Comparison of ENCODE assay signal across 15 cellular contexts in genomic region chr13:110634558-110634957, GRCh38. TPM values are rescaled to one million over a fixed set of nuclear protein-coding genes. Genes with fewer than 3 reads are reported as not detected.
DNase-seq lines count a peak whose midpoint lies in the region; TF ChIP-seq lines count a peak whose summit lies in the region.
"Had no signal": no experiment of that assay in that cellular context is flagged by ENCODE, and none has a peak within 500 bp of the region (broad histone marks: within the 10 kb centered on the region; RNA-seq: fewer than 3 reads in every experiment).

No MANE protein-coding gene starts in this region.

- peaks cover 11% of the 10 kb centered on the region for H3K9me3 Mint-ChIP-seq in endodermal cell
- H3K9me3 Mint-ChIP-seq: activated T-helper 2 cell treated with anti-CD3 and anti-CD28 coated beads, Interferon-gamma antibody, Interleukin-2, Interleukin-4, amounts not matched to agents 10 μg/mL and 5 μg/mL and 100 μg/mL, durations not matched to agents 14 hours and 24 hours and 36 hours; brain; CD8-positive, alpha-beta memory T cell had no signal

- H3K9ac ChIP-seq in endodermal cell (ENCODE audit: extremely low read depth, low read length, poor library complexity, severe bottlenecking): no peak overlapping the region

- DNase-seq in H7 (peak; percentile 46), RKO (ENCODE audit: low spot score) (peak; percentile 54), endodermal cell (peak; percentile 45), posterior vena cava (ENCODE audit: low spot score) (peak; percentile 49), H4 (ENCODE audit: low spot score) (no peak), COLO829 (ENCODE audit: low spot score) (no peak), retina (no peak)
- DNase-seq: activated CD4-positive, alpha-beta T cell treated with anti-CD3 and anti-CD28 coated beads for 48 hours; CD8-positive, alpha-beta memory T cell; NCI-H1092; T-helper 1 cell had no signal

- no peak overlapping the region for H3K27ac Mint-ChIP-seq in endodermal cell
- H3K27ac Mint-ChIP-seq: activated T-helper 2 cell treated with anti-CD3 and anti-CD28 coated beads, Interferon-gamma antibody, Interleukin-2, Interleukin-4, amounts not matched to agents 10 μg/mL and 5 μg/mL and 100 μg/mL, durations not matched to agents 14 hours and 24 hours and 36 hours had no signal

- H3K27me3 ChIP-seq in H7 (ENCODE audit: control insufficient read depth, insufficient read depth, low read length): no peaks in the 10 kb centered on the region
- H3K27me3 ChIP-seq in endodermal cell (ENCODE audit: control insufficient read depth, insufficient read depth, low read length, poor library complexity, severe bottlenecking): no peaks in the 10 kb centered on the region

- H3K27ac ChIP-seq in endodermal cell (ENCODE audit: low read depth, low read length): no peak overlapping the region
- H3K27ac ChIP-seq: skin epidermis had no signal

- H3K4me1 ChIP-seq in endodermal cell (ENCODE audit: control insufficient read depth, insufficient read depth, low read length): peaks cover 9% of the 10 kb centered on the region
- H3K4me1 ChIP-seq: HAP-1 had no signal

- peaks cover 6% of the 10 kb centered on the region for H3K9me3 ChIP-seq in endodermal cell (ENCODE audit: control insufficient read depth, low read length)
- H3K9me3 ChIP-seq: HAP-1 had no signal

- H3K36me3 ChIP-seq in H7 (replicated peaks; ENCODE audit: control insufficient read depth, insufficient read depth, low read length) (peaks cover 20% of the 10 kb centered on the region), endodermal cell (ENCODE audit: control insufficient read depth, insufficient read depth, low read length) (peaks cover 72% of the 10 kb centered on the region)

- intact Hi-C loops in posterior vena cava (cut with DNase I): loop anchor here in 1 of 2 donors (10.0 kb wide), 1 partner anchor 160 kb away; no protein-coding TSS in a partner anchor

- H3K4me3 ChIP-seq in H7 (ENCODE audit: insufficient read depth, low read depth, low read length): no peak overlapping the region
- H3K4me3 ChIP-seq in endodermal cell (ENCODE audit: low read length): no peak overlapping the region
- H3K4me3 ChIP-seq: HAP-1, skin epidermis had no signal

- no peaks in the 10 kb centered on the region for H3K27me3 Mint-ChIP-seq in endodermal cell (ENCODE audit: insufficient read depth)
- H3K27me3 Mint-ChIP-seq: brain; CD8-positive, alpha-beta memory T cell had no signal

- TF ChIP-seq CTCF in endodermal cell (conservative IDR thresholded peaks at IDR 0.05): no peak

- H3K36me3 Mint-ChIP-seq in endodermal cell (ENCODE audit: low read depth): peaks cover 85% of the 10 kb centered on the region

- H3K4me3 Mint-ChIP-seq in endodermal cell: no peak overlapping the region
- H3K4me3 Mint-ChIP-seq: brain; CD8-positive, alpha-beta memory T cell had no signal

- peaks cover 13% of the 10 kb centered on the region for H3K4me1 Mint-ChIP-seq in endodermal cell
- H3K4me1 Mint-ChIP-seq: brain had no signal

- 92 to 93% methylated on average over 18 to 19 of the region's 19 CpGs for WGBS in endodermal cell (ENCODE audit: insufficient coverage in 1 of 2, insufficient read length in 1 of 2), 2 experiments

RNA-seq across cellular contexts. Expression of gene NAXD, which starts 19.2 kb away (rescaled TPM):
- total RNA-seq in H7 (2014; rRNA removed; shearing (Covaris generic)): 21.0 and 22.8 TPM in 2 replicates
- total RNA-seq in endodermal cell (10 to 100 TPM; 31.3 to 33.4 TPM), posterior vena cava (10 to 100 TPM; 19.5 to 21.7 TPM)
- polyA plus RNA-seq in endodermal cell (2013, experiment 1 of 2): 23.2 TPM
- 22.0 TPM for polyA plus RNA-seq in endodermal cell (2013, experiment 2 of 2)
- 10.0 and 10.1 TPM in 2 replicates for total RNA-seq in H4 (2014; rRNA removed; shearing (Covaris generic))

Comparison
In these comparisons a context has a peak if more than half of its experiments do, and no peak if none do; other contexts are left out.
1. DNase-seq: peak in H7 (single experiment), RKO (single experiment), endodermal cell (single experiment) and posterior vena cava (single experiment); none in H4 (single experiment), COLO829 (single experiment) and retina (single experiment).